In genomic region chr15:62610499-62610898, GRCh38 we compare ENCODE assay signal across 27 cellular contexts.
"Had no signal": no experiment of that assay in that cellular context is flagged by ENCODE, and none has a peak within 500 bp of the region (broad histone marks: within the 10 kb centered on the region; RNA-seq: fewer than 3 reads in every experiment).

No MANE protein-coding gene starts in this region.

- FAIRE-seq: astrocyte had no signal

- H3K9me3 Mint-ChIP-seq: activated CD8-positive, alpha-beta T cell treated with anti-CD3 and anti-CD28 coated beads for 36 hours; activated naive CD8-positive, alpha-beta T cell treated with anti-CD3 and anti-CD28 coated beads, Interleukin-2, amount 10 ng/mL, durations not matched to agents 7 days and 5 days; activated T-cell treated with anti-CD3 and anti-CD28 coated beads, Interleukin-2, amount 50 U/mL, for 72 hours; brain; T-helper 1 cell treated with Interleukin-12 subunit alpha and Interleukin-12 subunit beta and Interleukin-4 antibody, amounts not matched to agents 30 μg/mL and 1 μg/mL, for 36 hours had no signal

- ATAC-seq: activated CD4-positive, CD25-positive, alpha-beta regulatory T cell treated with anti-CD3 and anti-CD28 coated beads, Interleukin-2, amount 50 U/mL, for 24 hours; activated CD8-positive, alpha-beta T cell treated with anti-CD3 and anti-CD28 coated beads for 36 hours; activated T-cell treated with anti-CD3 and anti-CD28 coated beads, Interleukin-2, amount 50 U/mL, for 72 hours; Panc1 had no signal

- DNase-seq: activated CD4-positive, alpha-beta T cell treated with anti-CD3 and anti-CD28 coated beads for 4 hours; activated CD8-positive, alpha-beta memory T cell treated with anti-CD3 and anti-CD28 coated beads, Interleukin-2, amount 50 U/mL, for 4 hours; activated CD8-positive, alpha-beta T cell treated with anti-CD3 and anti-CD28 coated beads for 36 hours; activated naive CD4-positive, alpha-beta T cell treated with anti-CD3 and anti-CD28 coated beads, Interleukin-2, amount 50 U/mL, for 16 hours; activated naive CD8-positive, alpha-beta T cell treated with anti-CD3 and anti-CD28 coated beads, Interleukin-2, amount 10 ng/mL, durations not matched to agents 7 days and 5 days; activated T-cell treated with anti-CD3 and anti-CD28 coated beads, Interleukin-2, amount 50 U/mL, for 72 hours; adrenal gland; Kasumi-1; KBM-7; NCI-H1048; NCI-H1417; NCI-H1930; NCI-H2107; NCI-H2171 treated with DMSO at 0.1 percent for 48 hours; NCI-H226; NCI-H526; NCI-H774; NK-92 treated with Interleukin-12 subunit alpha and Interleukin-12 subunit beta, amount 100 ng/mL, for 24 hours; OCI-M1; RPMI8226; SHP77 treated with DMSO at 0.1 percent for 48 hours had no signal

- H3K4me3 Mint-ChIP-seq: activated CD8-positive, alpha-beta T cell treated with anti-CD3 and anti-CD28 coated beads for 36 hours; activated naive CD8-positive, alpha-beta T cell treated with anti-CD3 and anti-CD28 coated beads, Interleukin-2, amount 10 ng/mL, durations not matched to agents 7 days and 5 days; activated T-cell treated with anti-CD3 and anti-CD28 coated beads, Interleukin-2, amount 50 U/mL, for 72 hours; brain; T-helper 1 cell treated with Interleukin-12 subunit alpha and Interleukin-12 subunit beta and Interleukin-4 antibody, amounts not matched to agents 30 μg/mL and 1 μg/mL, for 36 hours had no signal

- H3K36me3 ChIP-seq: adrenal gland, cardiac muscle cell had no signal

- H3K4me1 Mint-ChIP-seq: activated naive CD8-positive, alpha-beta T cell treated with anti-CD3 and anti-CD28 coated beads, Interleukin-2, amount 10 ng/mL, durations not matched to agents 7 days and 5 days had no signal

- H3K27me3 ChIP-seq: adrenal gland, cardiac muscle cell had no signal

- H3K27ac Mint-ChIP-seq: activated CD8-positive, alpha-beta T cell treated with anti-CD3 and anti-CD28 coated beads for 36 hours; activated naive CD8-positive, alpha-beta T cell treated with anti-CD3 and anti-CD28 coated beads, Interleukin-2, amount 10 ng/mL, durations not matched to agents 7 days and 5 days; activated T-cell treated with anti-CD3 and anti-CD28 coated beads, Interleukin-2, amount 50 U/mL, for 72 hours; T-helper 1 cell treated with Interleukin-12 subunit alpha and Interleukin-12 subunit beta and Interleukin-4 antibody, amounts not matched to agents 30 μg/mL and 1 μg/mL, for 36 hours had no signal

- H3K36me3 Mint-ChIP-seq: activated naive CD8-positive, alpha-beta T cell treated with anti-CD3 and anti-CD28 coated beads, Interleukin-2, amount 10 ng/mL, durations not matched to agents 7 days and 5 days; brain had no signal

- H3K4me3 ChIP-seq: adrenal gland, cardiac muscle cell had no signal

- H3K9me3 ChIP-seq: adrenal gland had no signal

- H3K27ac ChIP-seq: adrenal gland, cardiac muscle cell had no signal
